ENCODE assay signal across 8 cellular contexts in the genomic region with DNA sequence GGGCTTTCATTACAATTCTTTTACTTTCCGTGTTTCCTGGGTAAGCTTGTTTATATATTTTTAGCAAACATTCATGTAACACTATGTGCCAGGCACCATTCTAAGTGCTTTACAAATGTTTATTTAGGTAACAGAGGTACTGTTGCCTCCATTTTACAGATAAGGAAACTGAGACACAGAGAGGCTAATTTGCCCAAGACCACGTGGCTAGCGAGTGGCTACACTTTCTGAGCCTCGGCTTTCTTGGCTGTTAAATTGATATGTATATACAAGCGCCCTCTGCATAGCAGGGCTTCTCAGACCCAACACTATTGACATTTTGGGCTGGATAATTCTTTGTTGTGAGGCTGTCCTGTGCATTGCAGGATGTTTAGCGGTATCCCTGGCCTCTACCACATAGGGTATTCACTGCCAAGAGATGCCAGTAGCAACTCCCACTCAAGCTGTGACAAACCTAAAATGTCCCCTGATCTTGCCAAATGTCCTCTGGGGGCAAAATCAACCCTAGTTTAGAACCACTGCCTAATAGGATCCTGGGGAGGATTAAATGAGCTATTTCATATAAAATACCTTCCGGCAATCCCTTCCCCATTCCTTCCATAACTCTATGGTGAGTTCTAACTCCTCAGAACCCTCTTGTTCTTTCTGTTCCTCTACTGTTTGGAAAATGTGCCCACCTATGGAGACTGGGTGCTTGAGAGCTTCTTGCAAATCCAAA. TPM values are rescaled to one million over a fixed set of nuclear protein-coding genes. Genes with fewer than 3 reads are reported as not detected.
DNase-seq lines count a peak whose midpoint lies in the region; TF ChIP-seq lines count a peak whose summit lies in the region.

No MANE protein-coding gene starts in this region.

- H3K9ac ChIP-seq in muscle layer of colon (ENCODE audit: low read length): peak overlapping the region; percentile 12

- intact Hi-C loops in vagina (cut with DNase I): no loop called here

- H3K36me3 Mint-ChIP-seq in activated naive CD4-positive, alpha-beta T cell treated with anti-CD3 and anti-CD28 coated beads, Interleukin-2, amount 50 U/mL, for 24 hours: no peaks in the 10 kb centered on the region

- H3K36me3 ChIP-seq in muscle layer of colon (ENCODE audit: insufficient read depth, low read length): no peaks in the 10 kb centered on the region
- H3K36me3 ChIP-seq in vagina: no peaks in the 10 kb centered on the region

- H3K27me3 Mint-ChIP-seq in activated naive CD4-positive, alpha-beta T cell treated with anti-CD3 and anti-CD28 coated beads, Interleukin-2, amount 50 U/mL, for 24 hours: no peaks in the 10 kb centered on the region

- TF ChIP-seq POLR2A in vagina (IDR thresholded peaks at IDR 0.05): no peak

- H3K27ac Mint-ChIP-seq in activated naive CD4-positive, alpha-beta T cell treated with anti-CD3 and anti-CD28 coated beads, Interleukin-2, amount 50 U/mL, for 24 hours: peak overlapping the region; percentile 86

- peaks cover 53% of the 10 kb centered on the region for H3K4me1 Mint-ChIP-seq in activated naive CD4-positive, alpha-beta T cell treated with anti-CD3 and anti-CD28 coated beads, Interleukin-2, amount 50 U/mL, for 24 hours

- H3K4me3 ChIP-seq in muscle layer of colon (ENCODE audit: low read depth in 1 of 2, low read length in 2 of 2): peak overlapping the region in 1 of 2 donors; percentile 21
- no peak overlapping the region for H3K4me3 ChIP-seq in vagina

- DNase-seq in activated naive CD4-positive, alpha-beta T cell (lab: John Stamatoyannopoulos, UW): no peak
- DNase-seq in astrocyte of the hippocampus (ENCODE audit: low read depth, low spot score): peak; percentile 48
- DNase-seq in vagina (ENCODE audit: extremely low spot score in 2 of 2): no peak
- no peak for DNase-seq in NOMO-1 treated with dmso at 0.1 percent for 144 hours (lab: John Stamatoyannopoulos, UW; ENCODE audit: unreplicated experiment)
- no peak for DNase-seq in Kasumi-1 (lab: John Stamatoyannopoulos, UW)
- DNase-seq in stimulated activated naive CD4-positive, alpha-beta T cell (lab: John Stamatoyannopoulos, UW): no peak

- no peaks in the 10 kb centered on the region for H3K9me3 ChIP-seq in muscle layer of colon (ENCODE audit: low read length)
- H3K9me3 ChIP-seq in vagina: no peaks in the 10 kb centered on the region

- H3K4me1 ChIP-seq in muscle layer of colon (ENCODE audit: insufficient read depth, low read length) (peaks cover 37% of the 10 kb centered on the region), vagina (peaks cover 25% of the 10 kb centered on the region)

- TF ChIP-seq CTCF in vagina (IDR thresholded peaks at IDR 0.05): no peak

- H3K27ac ChIP-seq in muscle layer of colon (ENCODE audit: low read depth, low read length) (peak overlapping the region; percentile 73), vagina (peak overlapping the region; percentile 77)

- H3K27me3 ChIP-seq in muscle layer of colon (ENCODE audit: control insufficient read depth in 1 of 2, insufficient read depth in 2 of 2, low read length in 2 of 2) (no peaks in the 10 kb centered on the region), vagina (no peaks in the 10 kb centered on the region)

- H3K9me3 Mint-ChIP-seq in activated naive CD4-positive, alpha-beta T cell treated with anti-CD3 and anti-CD28 coated beads, Interleukin-2, amount 50 U/mL, for 24 hours: no peaks in the 10 kb centered on the region

- H3K4me3 Mint-ChIP-seq in activated naive CD4-positive, alpha-beta T cell treated with anti-CD3 and anti-CD28 coated beads, Interleukin-2, amount 50 U/mL, for 24 hours: peak overlapping the region; percentile 72

RNA-seq across cellular contexts. Expression of gene ID3, which starts 17.2 kb away (rescaled TPM):
- 358 TPM for total RNA-seq in vagina

RNA-seq across cellular contexts. Expression of gene E2F2, which starts 45.5 kb away (rescaled TPM):
- 2.9 TPM for total RNA-seq in vagina
